10 cellular contexts compared by ENCODE assay signal in the genomic region with DNA sequence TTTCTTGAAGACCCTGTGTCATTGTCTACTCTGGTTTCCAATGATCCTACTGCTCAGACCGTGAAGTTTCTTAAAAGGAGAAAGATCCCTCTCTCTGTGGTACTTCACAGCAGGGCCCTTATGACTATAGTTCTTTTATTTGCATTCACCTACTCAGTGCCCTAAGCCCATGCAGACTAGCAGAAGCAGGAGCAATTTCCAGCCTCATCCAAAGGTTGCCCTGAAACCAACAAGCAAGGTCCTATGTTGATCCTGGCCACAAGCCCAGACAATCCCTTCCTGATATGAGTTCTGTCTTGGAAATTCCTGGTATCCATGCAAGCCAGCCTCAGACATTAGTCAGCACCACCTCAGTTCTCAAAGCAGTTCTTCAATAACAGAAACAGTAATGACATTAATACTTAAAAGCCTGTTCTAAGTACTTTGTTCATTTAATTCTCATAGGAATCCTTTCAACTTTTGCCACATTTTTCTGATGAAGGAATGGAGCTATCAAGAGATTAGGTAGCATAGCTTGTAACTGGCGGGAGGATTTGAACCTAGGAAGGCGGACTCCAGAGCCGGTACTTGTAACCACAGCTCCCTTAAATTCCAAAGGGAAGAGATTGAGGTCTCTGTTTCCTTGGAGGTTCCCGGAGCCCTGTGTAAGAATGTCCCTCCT. TPM values are rescaled to one million over a fixed set of nuclear protein-coding genes. Genes with fewer than 3 reads are reported as not detected.
DNase-seq lines count a peak whose midpoint lies in the region; ATAC-seq and TF ChIP-seq lines count a peak whose summit lies in the region.
"Had no signal": no experiment of that assay in that cellular context is flagged by ENCODE, and none has a peak within 500 bp of the region (broad histone marks: within the 10 kb centered on the region; RNA-seq: fewer than 3 reads in every experiment).

No MANE protein-coding gene starts in this region.

- H3K9me3 ChIP-seq in T-helper 17 cell (ENCODE audit: control insufficient read depth, low read length, poor library complexity, severe bottlenecking) = no peaks in the 10 kb centered on the region

- H3K27me3 Mint-ChIP-seq in T-helper 17 cell = no peaks in the 10 kb centered on the region

- TF ChIP-seq CTCF in RWPE1 (conservative IDR thresholded peaks at IDR 0.05; ENCODE audit: low read depth) (no peak), fibroblast of pulmonary artery (IDR thresholded peaks at IDR 0.05; ENCODE audit: low read length, missing control alignments) (no peak)

- POLR2A ChIA-PET in RWPE1 (lab: Yijun Ruan, JAX; ENCODE audit: low non-redundant PET) = interaction anchor here (0.5 kb wide), 1 partner anchor 1146 kb away, joined by 9 read pairs; no protein-coding TSS in a partner anchor

- H3K27ac Mint-ChIP-seq in T-helper 17 cell = no peak overlapping the region

- no peaks in the 10 kb centered on the region for H3K4me1 Mint-ChIP-seq in T-helper 17 cell

- H3K36me3 Mint-ChIP-seq in T-helper 17 cell (ENCODE audit: low read depth) = no peaks in the 10 kb centered on the region

- CTCF ChIA-PET in RWPE1 (lab: Yijun Ruan, JAX) = interaction anchor here (0.6 kb wide), 2 partner anchors 94 to 826 kb away, joined by 3 to 4 read pairs; no protein-coding TSS in a partner anchor

- H3K4me3 ChIP-seq in fibroblast of pulmonary artery (replicated peaks; ENCODE audit: low read depth, low read length) = no peak overlapping the region

- peak overlapping the region; percentile 90; the same call in 1 of the 2 replicates for H3K27ac ChIP-seq in RWPE1

- no peak overlapping the region for H3K4me3 Mint-ChIP-seq in T-helper 17 cell

- no peak for ATAC-seq in T-helper 17 cell
- no peak for ATAC-seq in HG03025 (IDR thresholded peaks at IDR 0.05; ENCODE audit: low FRiP score, unreplicated experiment)
- no peak for ATAC-seq in HG03565 (IDR thresholded peaks at IDR 0.05; ENCODE audit: unreplicated experiment)

- DNase-seq in GM03348 (ENCODE audit: low spot score) = peak; percentile 53
- peak; percentile 61 for DNase-seq in RWPE1 (ENCODE audit: low spot score)
- peak; percentile 95 for DNase-seq in fibroblast of pulmonary artery (ENCODE audit: low read depth)
- DNase-seq in pons (ENCODE audit: low spot score) = peak; percentile 23
- no peak for DNase-seq in T-helper 17 cell
- no peak for DNase-seq in middle frontal gyrus (ENCODE audit: extremely low spot score, low spot score)
- DNase-seq: activated naive CD4-positive, alpha-beta T cell; NCI-H146 had no signal

RNA-seq across cellular contexts. Expression of gene ST8SIA6, which starts 58.1 kb away (rescaled TPM):
- total RNA-seq in T-helper 17 cell = 1 to 10 TPM in 1 of 2 donors, under 1 TPM in 1; 0.72 to 4.1 TPM

Comparison
In these comparisons a context has a peak if more than half of its experiments do, and no peak if none do; other contexts are left out.
1. DNase-seq: peak in GM03348 (single experiment), RWPE1 (single experiment), fibroblast of pulmonary artery (single experiment) and pons (single experiment); none in T-helper 17 cell (0 of 3) and middle frontal gyrus (single experiment).